Comparison of ENCODE assay signal across 21 cellular contexts in genomic region chr20:36339646-36340592, GRCh38. TPM values are rescaled to one million over a fixed set of nuclear protein-coding genes. Genes with fewer than 3 reads are reported as not detected.
DNase-seq lines count a peak whose midpoint lies in the region; ATAC-seq and TF ChIP-seq lines count a peak whose summit lies in the region.
"Had no signal": no experiment of that assay in that cellular context is flagged by ENCODE, and none has a peak within 500 bp of the region (broad histone marks: within the 10 kb centered on the region; RNA-seq: fewer than 3 reads in every experiment).

No MANE protein-coding gene starts in this region.

- peak overlapping the region; percentile 41 for H3K27ac Mint-ChIP-seq in activated naive CD4-positive, alpha-beta T cell treated with anti-CD3 and anti-CD28 coated beads for 36 hours
- H3K27ac Mint-ChIP-seq in endodermal cell = peak overlapping the region; percentile 39
- H3K27ac Mint-ChIP-seq in stimulated activated naive B cell treated with anti-CD40 and anti-IgM and Interleukin-4, amounts not matched to agents 10 μg/mL and 1 μg/mL and 100 μg/mL, for 72 hours = peak overlapping the region; percentile 47
- H3K27ac Mint-ChIP-seq: naive B cell had no signal

- H3K4me1 ChIP-seq in endodermal cell (ENCODE audit: control insufficient read depth, insufficient read depth, low read length) = no peaks in the 10 kb centered on the region
- H3K4me1 ChIP-seq: right atrium auricular region had no signal

- WGBS in endodermal cell (ENCODE audit: insufficient coverage in 1 of 2, insufficient read length in 1 of 2), 2 experiments = 62 to 72% methylated on average over 14 to 24 of the region's 24 CpGs

- no peak overlapping the region for H3K9ac ChIP-seq in endodermal cell (ENCODE audit: extremely low read depth, low read length, poor library complexity, severe bottlenecking)
- H3K9ac ChIP-seq: SK-N-SH had no signal

- CTCF ChIA-PET in activated naive CD4-positive, alpha-beta T cell treated with anti-CD3 and anti-CD28 coated beads for 36 hours (lab: Charles Lee) = no interaction called here

- no peak overlapping the region for H3K4me3 ChIP-seq in endodermal cell (ENCODE audit: low read length)
- H3K4me3 ChIP-seq: right atrium auricular region, thoracic aorta had no signal

- H3K9me3 ChIP-seq in endodermal cell (ENCODE audit: control insufficient read depth, low read length) = no peaks in the 10 kb centered on the region
- H3K9me3 ChIP-seq: right atrium auricular region, SK-N-SH, thoracic aorta had no signal

- no peak overlapping the region for H3K4me3 Mint-ChIP-seq in activated naive CD4-positive, alpha-beta T cell treated with anti-CD3 and anti-CD28 coated beads for 36 hours
- H3K4me3 Mint-ChIP-seq in endodermal cell = no peak overlapping the region
- no peak overlapping the region for H3K4me3 Mint-ChIP-seq in stimulated activated naive B cell treated with anti-CD40 and anti-IgM and Interleukin-4, amounts not matched to agents 10 μg/mL and 1 μg/mL and 100 μg/mL, for 72 hours
- H3K4me3 Mint-ChIP-seq: CD4-positive, CD25-positive, alpha-beta regulatory T cell; naive B cell had no signal

- H3K9me3 Mint-ChIP-seq in activated naive CD4-positive, alpha-beta T cell treated with anti-CD3 and anti-CD28 coated beads for 36 hours = no peaks in the 10 kb centered on the region
- no peaks in the 10 kb centered on the region for H3K9me3 Mint-ChIP-seq in endodermal cell
- H3K9me3 Mint-ChIP-seq in stimulated activated naive B cell treated with anti-CD40 and anti-IgM and Interleukin-4, amounts not matched to agents 10 μg/mL and 1 μg/mL and 100 μg/mL, for 72 hours = no peaks in the 10 kb centered on the region
- H3K9me3 Mint-ChIP-seq: CD4-positive, CD25-positive, alpha-beta regulatory T cell; naive B cell had no signal

- peaks cover 3% of the 10 kb centered on the region for H3K4me1 Mint-ChIP-seq in activated naive CD4-positive, alpha-beta T cell treated with anti-CD3 and anti-CD28 coated beads for 36 hours (ENCODE audit: low read depth)
- no peaks in the 10 kb centered on the region for H3K4me1 Mint-ChIP-seq in endodermal cell
- H3K4me1 Mint-ChIP-seq in stimulated activated naive B cell treated with anti-CD40 and anti-IgM and Interleukin-4, amounts not matched to agents 10 μg/mL and 1 μg/mL and 100 μg/mL, for 72 hours = peaks cover 9 to 15% of the 10 kb centered on the region in 2 donors

- H3K36me3 Mint-ChIP-seq in activated naive CD4-positive, alpha-beta T cell treated with anti-CD3 and anti-CD28 coated beads for 36 hours (ENCODE audit: low read depth) = no peaks in the 10 kb centered on the region
- H3K36me3 Mint-ChIP-seq in endodermal cell (ENCODE audit: low read depth) = no peaks in the 10 kb centered on the region
- no peaks in the 10 kb centered on the region for H3K36me3 Mint-ChIP-seq in stimulated activated naive B cell treated with anti-CD40 and anti-IgM and Interleukin-4, amounts not matched to agents 10 μg/mL and 1 μg/mL and 100 μg/mL, for 72 hours
- H3K36me3 Mint-ChIP-seq: CD4-positive, CD25-positive, alpha-beta regulatory T cell had no signal

- no peak overlapping the region for H3K27ac ChIP-seq in endodermal cell (ENCODE audit: low read depth, low read length)
- H3K27ac ChIP-seq: right atrium auricular region, thoracic aorta, WERI-Rb-1 had no signal

- peak; percentile 41 for DNase-seq in activated naive CD4-positive, alpha-beta T cell treated with anti-CD3 and anti-CD28 coated beads for 36 hours
- DNase-seq in activated naive CD4-positive, alpha-beta T cell treated with anti-CD3 and anti-CD28 coated beads, Interleukin-2, amount 50 U/mL, for 16 hours = no peak
- peak; percentile 24 for DNase-seq in HT1080 (ENCODE audit: low read depth)
- peak; percentile 71 for DNase-seq in endodermal cell
- peak; percentile 5 for DNase-seq in stimulated activated naive B cell treated with anti-CD40 and anti-IgM and Interleukin-4, amounts not matched to agents 10 μg/mL and 1 μg/mL and 100 μg/mL, for 72 hours
- no peak for DNase-seq in UCSD-AML1 (lab: John Stamatoyannopoulos, UW; ENCODE audit: unreplicated experiment)
- no peak for DNase-seq in NCI-H1092 (lab: John Stamatoyannopoulos, UW)
- DNase-seq: activated gamma-delta T cell treated with Interleukin-2 at 50 U/mL for 16 hours; amniotic stem cell; CD4-positive, CD25-positive, alpha-beta regulatory T cell; cortex of kidney; GF-D8; Karpas-422; naive B cell; NCI-H187; RPMI8226; SK-N-SH; WERI-Rb-1 had no signal

- H3K36me3 ChIP-seq in endodermal cell (ENCODE audit: control insufficient read depth, insufficient read depth, low read length) = no peaks in the 10 kb centered on the region
- H3K36me3 ChIP-seq: right atrium auricular region, thoracic aorta, WERI-Rb-1 had no signal

- no peaks in the 10 kb centered on the region for H3K27me3 ChIP-seq in endodermal cell (ENCODE audit: control insufficient read depth, insufficient read depth, low read length, poor library complexity, severe bottlenecking)
- H3K27me3 ChIP-seq: right atrium auricular region had no signal

- TF ChIP-seq CTCF in endodermal cell (conservative IDR thresholded peaks at IDR 0.05) = no peak

- peaks cover 9% of the 10 kb centered on the region for H3K27me3 Mint-ChIP-seq in activated naive CD4-positive, alpha-beta T cell treated with anti-CD3 and anti-CD28 coated beads for 36 hours (ENCODE audit: low read depth)
- H3K27me3 Mint-ChIP-seq in endodermal cell (ENCODE audit: insufficient read depth) = peaks cover 10% of the 10 kb centered on the region
- peaks cover 57 to 77% of the 10 kb centered on the region in 2 donors for H3K27me3 Mint-ChIP-seq in stimulated activated naive B cell treated with anti-CD40 and anti-IgM and Interleukin-4, amounts not matched to agents 10 μg/mL and 1 μg/mL and 100 μg/mL, for 72 hours

- peak; percentile 49 to 76 for ATAC-seq in stimulated activated naive B cell treated with anti-CD40 and anti-IgM and Interleukin-4, amounts not matched to agents 10 μg/mL and 1 μg/mL and 100 μg/mL, for 72 hours (replicated peaks)
- ATAC-seq in HG03439 (IDR thresholded peaks at IDR 0.05; ENCODE audit: unreplicated experiment) = no peak

- intact Hi-C loops in activated naive CD4-positive, alpha-beta T cell treated with anti-CD3 and anti-CD28 coated beads for 36 hours (cut with micrococcal nuclease) = no loop called here

RNA-seq across cellular contexts. Expression of gene DLGAP4, which starts 33.8 kb away (rescaled TPM):
- 10 to 100 TPM in 1 of 2 experiments, 1 to 10 TPM in 1; 9.2 to 13.7 TPM for total RNA-seq in activated naive CD4-positive, alpha-beta T cell treated with anti-CD3 and anti-CD28 coated beads for 36 hours
- total RNA-seq in HT1080 (2014; rRNA removed; shearing (Covaris generic)) = 9.5 and 21.4 TPM in 2 replicates
- polyA plus RNA-seq in HT1080 (2015; cell fraction: cytosol; rRNA removed) = 46.1 and 51.4 TPM in 2 replicates
- 65.5 and 71.8 TPM in 2 replicates for polyA plus RNA-seq in HT1080 (2015; cell fraction: nucleus; rRNA removed)
- total RNA-seq in endodermal cell = 10 to 100 TPM; 62.9 to 78.2 TPM
- polyA plus RNA-seq in endodermal cell (2013, experiment 1 of 2) = 94.6 TPM
- polyA plus RNA-seq in endodermal cell (2013, experiment 2 of 2) = 90.8 TPM

Comparison
In these comparisons a context has a peak if more than half of its experiments do, and no peak if none do; other contexts are left out.
1. DNase-seq: peak in activated naive CD4-positive, alpha-beta T cell treated with anti-CD3 and anti-CD28 coated beads for 36 hours (single experiment), HT1080 (single experiment), endodermal cell (single experiment) and stimulated activated naive B cell treated with anti-CD40 and anti-IgM and Interleukin-4, amounts not matched to agents 10 μg/mL and 1 μg/mL and 100 μg/mL, for 72 hours (single experiment); none in activated naive CD4-positive, alpha-beta T cell treated with anti-CD3 and anti-CD28 coated beads, Interleukin-2, amount 50 U/mL, for 16 hours (single experiment), UCSD-AML1 (single experiment) and NCI-H1092 (single experiment).
2. Peak in every context shown above with its lines, with median percentiles within 50 percentile points of each other: H3K27ac Mint-ChIP-seq.